In the genomic region with DNA sequence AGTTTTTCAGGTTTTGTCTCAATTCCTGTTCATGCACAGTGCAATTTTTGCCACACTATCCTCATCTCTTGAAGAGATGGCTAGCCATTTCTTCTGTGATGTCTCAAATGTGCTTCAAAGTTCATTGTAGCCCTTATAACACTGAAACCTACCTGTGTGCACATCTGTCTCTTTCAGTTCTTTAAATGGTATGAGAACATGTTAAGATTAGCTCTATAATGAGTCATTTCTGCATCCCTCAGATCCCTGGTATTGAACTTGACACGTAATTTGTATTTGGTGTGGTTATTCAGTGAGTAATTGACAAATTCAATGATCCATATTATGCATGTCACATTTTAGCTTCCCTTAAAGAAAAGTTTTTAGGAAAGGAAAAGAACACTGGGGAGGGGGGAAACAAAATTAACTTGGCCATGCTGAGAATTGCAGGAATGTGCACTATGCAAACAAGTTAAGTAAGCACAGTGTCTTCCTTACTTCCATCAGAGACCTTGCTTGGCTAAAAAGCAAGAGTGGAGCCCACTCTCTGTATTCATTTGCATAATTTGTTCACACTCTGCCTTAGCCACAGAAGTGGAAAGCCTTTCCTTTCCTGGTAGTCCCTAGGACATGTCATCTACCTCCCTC, we compare ENCODE assay signal across 12 cellular contexts.
A peak's percentile ranks its signal among the peaks of the same experiment; 100 is the strongest.
DNase-seq lines count a peak whose midpoint lies in the region; ATAC-seq and TF ChIP-seq lines count a peak whose summit lies in the region.
"Had no signal": no experiment of that assay in that cellular context is flagged by ENCODE, and none has a peak within 500 bp of the region (broad histone marks: within the 10 kb centered on the region; RNA-seq: fewer than 3 reads in every experiment).

No MANE protein-coding gene starts in this region.

- peak; percentile 98 for ATAC-seq in HG02642 (IDR thresholded peaks at IDR 0.05; ENCODE audit: poor library complexity, unreplicated experiment)
- peak; percentile 97 for ATAC-seq in HG03442 (IDR thresholded peaks at IDR 0.05; ENCODE audit: unreplicated experiment)
- ATAC-seq: effector memory CD8-positive, alpha-beta T cell had no signal

- DNase-seq in GM10266 (ENCODE audit: extremely low spot score) (peak; percentile 21), GM19240 (ENCODE audit: insufficient read length, low spot score) (peak; percentile 25), NCI-H524 (lab: John Stamatoyannopoulos, UW) (no peak), SKM-1 treated with dmso at 0.1 percent for 144 hours (lab: John Stamatoyannopoulos, UW; ENCODE audit: unreplicated experiment) (no peak), DMS53 (lab: John Stamatoyannopoulos, UW) (no peak)
- no peak for DNase-seq in central memory CD4-positive, alpha-beta T cell
- DNase-seq: activated CD4-positive, alpha-beta memory T cell treated with anti-CD3 and anti-CD28 coated beads, Interleukin-2, amount 10 ng/mL, durations not matched to agents 7 days and 5 days; effector memory CD8-positive, alpha-beta T cell; naive B cell; small intestine had no signal

- no peak for TF ChIP-seq CTCF in GM10266 (IDR thresholded peaks at IDR 0.05; ENCODE audit: control insufficient read depth, insufficient read depth, low read depth, missing control alignments)

Comparison
In these comparisons a context has a peak if more than half of its experiments do, and no peak if none do; other contexts are left out.
1. DNase-seq: peak in GM10266 (single experiment) and GM19240 (single experiment); none in NCI-H524 (0 of 2), SKM-1 treated with dmso at 0.1 percent for 144 hours (single experiment), DMS53 (single experiment) and central memory CD4-positive, alpha-beta T cell (single experiment).